ENCODE assay signal across 24 cellular contexts in genomic region chr2:73868204-73868978, GRCh38. TPM values are rescaled to one million over a fixed set of nuclear protein-coding genes. Genes with fewer than 3 reads are reported as not detected.
"Had no signal": no experiment of that assay in that cellular context is flagged by ENCODE, and none has a peak within 500 bp of the region (broad histone marks: within the 10 kb centered on the region; RNA-seq: fewer than 3 reads in every experiment).

No MANE protein-coding gene starts in this region.

- ATAC-seq: activated CD4-positive, CD25-positive, alpha-beta regulatory T cell treated with anti-CD3 and anti-CD28 coated beads, Interleukin-2, amount 50 U/mL, for 24 hours; activated T-cell treated with anti-CD3 and anti-CD28 coated beads, Interleukin-2, amount 50 U/mL, for 72 hours; left ventricle myocardium superior; pancreas; psoas muscle; sciatic nerve; upper lobe of right lung had no signal

- H3K4me3 ChIP-seq: pancreas, psoas muscle, smooth muscle cell, testis, upper lobe of right lung had no signal

- H3K4me1 ChIP-seq: pancreas, testis had no signal

- H3K4me2 ChIP-seq: smooth muscle cell had no signal

- FAIRE-seq: endometrium, frontal cortex, pancreas had no signal

- H3K27ac ChIP-seq: pancreas, psoas muscle, testis, upper lobe of right lung had no signal

- H3K9me3 ChIP-seq: pancreas, psoas muscle, testis, upper lobe of right lung had no signal

- H3K27me3 ChIP-seq: pancreas, testis, upper lobe of right lung had no signal

- DNase-seq: activated CD4-positive, alpha-beta memory T cell treated with anti-CD3 and anti-CD28 coated beads, Interleukin-2, amount 10 ng/mL, durations not matched to agents 7 days and 5 days; activated CD4-positive, alpha-beta T cell treated with anti-CD3 and anti-CD28 coated beads, Interleukin-2, amount 10 ng/mL, durations not matched to agents 24 days and 14 days; activated effector memory CD4-positive, alpha-beta T cell treated with Interleukin-2 at 50 U/mL for 16 hours; activated naive CD4-positive, alpha-beta T cell treated with anti-CD3 and anti-CD28 coated beads for 36 hours; activated naive CD8-positive, alpha-beta T cell treated with anti-CD3 and anti-CD28 coated beads, Interleukin-2, amount 10 ng/mL, durations not matched to agents 7 days and 5 days; activated T-cell treated with anti-CD3 and anti-CD28 coated beads, Interleukin-2, amount 50 U/mL, for 72 hours; amniotic stem cell; hippocampal formation; kidney glomerular epithelial cell; left ventricle myocardium superior; pancreas; psoas muscle; stimulated activated CD4-positive, alpha-beta T cell treated with anti-CD3 and anti-CD28 coated beads, Interleukin-15, amount 100 ng/mL, for 24 hours; stimulated activated CD4-positive, alpha-beta T cell treated with anti-CD3 and anti-CD28 coated beads, Interleukin-2, amount 100 ng/mL, for 48 hours; stimulated activated CD8-positive, alpha-beta memory T cell treated with anti-CD3 and anti-CD28 coated beads, Interleukin-4, amount 100 ng/mL, for 48 hours; stimulated activated naive CD4-positive, alpha-beta T cell; T-helper 2 cell; testis; upper lobe of right lung had no signal

RNA-seq across cellular contexts. Expression of gene ACTG2, which starts 24.4 kb away (rescaled TPM):
- total RNA-seq: activated CD4-positive, alpha-beta memory T cell treated with anti-CD3 and anti-CD28 coated beads, Interleukin-2, amount 10 ng/mL, durations not matched to agents 7 days and 5 days; activated CD4-positive, alpha-beta T cell treated with anti-CD3 and anti-CD28 coated beads, Interleukin-2, amount 10 ng/mL, durations not matched to agents 24 days and 14 days; activated naive CD4-positive, alpha-beta T cell treated with anti-CD3 and anti-CD28 coated beads for 36 hours had no signal
